ENCODE assay signal across 1 cellular context in the genomic region with DNA sequence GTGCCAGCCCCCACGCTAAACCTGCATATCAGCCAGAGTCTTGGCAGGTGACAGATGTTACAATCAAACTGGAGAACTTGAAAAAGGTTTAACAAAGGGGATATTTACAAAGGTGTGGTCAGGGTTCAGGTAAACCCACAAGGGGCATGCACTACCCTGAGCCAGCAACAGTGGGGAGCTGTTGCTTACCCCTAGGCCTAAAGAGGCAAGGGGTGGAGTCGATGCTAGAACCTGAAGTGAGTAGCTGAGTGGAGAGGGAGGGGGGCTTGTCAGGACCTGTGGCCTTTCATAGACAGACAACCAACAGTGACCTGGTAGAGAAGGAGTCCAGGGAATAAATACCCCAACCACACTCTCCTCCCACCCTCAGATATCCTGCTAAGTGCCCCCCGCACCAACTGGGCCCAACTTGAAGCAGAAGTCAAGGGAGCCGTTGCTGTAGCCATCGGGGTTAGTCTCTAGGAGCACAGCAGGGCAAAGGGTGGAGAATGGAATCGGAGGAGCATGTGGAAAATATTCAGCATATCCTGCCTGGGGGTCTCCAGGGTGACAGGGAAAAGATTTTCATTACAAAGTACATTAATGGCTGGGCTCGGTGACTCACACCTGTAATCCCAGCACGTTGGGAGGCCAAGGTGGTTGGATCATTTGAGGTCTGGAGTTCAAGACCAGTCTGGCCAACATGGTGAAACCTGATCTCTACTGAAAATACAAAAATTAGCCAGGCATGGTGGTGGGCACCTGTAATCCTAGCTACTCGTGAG.
TF ChIP-seq lines count a peak whose summit lies in the region.

No MANE protein-coding gene starts in this region.

TF ChIP-seq in WTC11, 78 proteins besides CTCF, POLR2A, EP300 and RAD21 (continued from another document):
- TF ChIP-seq, protein P1, sequence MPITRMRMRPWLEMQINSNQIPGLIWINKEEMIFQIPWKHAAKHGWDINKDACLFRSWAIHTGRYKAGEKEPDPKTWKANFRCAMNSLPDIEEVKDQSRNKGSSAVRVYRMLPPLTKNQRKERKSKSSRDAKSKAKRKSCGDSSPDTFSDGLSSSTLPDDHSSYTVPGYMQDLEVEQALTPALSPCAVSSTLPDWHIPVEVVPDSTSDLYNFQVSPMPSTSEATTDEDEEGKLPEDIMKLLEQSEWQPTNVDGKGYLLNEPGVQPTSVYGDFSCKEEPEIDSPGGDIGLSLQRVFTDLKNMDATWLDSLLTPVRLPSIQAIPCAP (CRISPR knock-in tag; IDR thresholded peaks at IDR 0.05), result no peak
- no peak for TF ChIP-seq ZNF396 (CRISPR knock-in tag; IDR thresholded peaks at IDR 0.05; ENCODE audit: borderline replicate concordance)
TF ChIP-seq in WTC11: peak in this region for 0.
